ENCODE assay signal across 16 cellular contexts in the genomic region with DNA sequence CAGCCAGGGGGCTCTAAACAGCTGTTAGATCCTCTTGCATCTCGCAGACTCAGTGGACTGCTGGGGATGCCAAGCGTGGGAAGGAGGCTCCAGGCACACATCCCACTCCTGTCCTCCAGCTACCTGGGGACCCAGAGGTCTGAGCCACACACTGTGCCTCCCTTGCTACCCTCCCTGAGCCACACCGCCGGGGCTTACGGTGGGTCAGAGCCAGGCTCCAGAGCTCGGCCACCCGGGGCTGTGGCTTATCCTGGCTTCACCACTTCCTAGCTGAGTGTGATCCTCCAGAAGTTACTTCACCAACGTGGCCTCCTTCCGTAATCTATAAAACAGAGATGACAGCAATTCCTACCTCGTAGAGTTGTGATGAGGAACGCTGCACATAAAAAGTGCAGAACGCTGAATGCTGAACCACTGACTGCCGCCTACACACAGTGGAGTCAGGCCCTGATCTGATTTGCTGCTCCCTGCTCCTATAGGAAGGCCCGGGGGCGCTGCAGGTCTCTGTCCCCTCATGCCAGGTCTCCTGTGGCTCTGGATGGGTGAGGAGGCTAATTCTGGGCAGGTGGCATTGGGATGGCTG.
DNase-seq lines count a peak whose midpoint lies in the region; ATAC-seq and TF ChIP-seq lines count a peak whose summit lies in the region.
"Had no signal": no experiment of that assay in that cellular context is flagged by ENCODE, and none has a peak within 500 bp of the region (broad histone marks: within the 10 kb centered on the region; RNA-seq: fewer than 3 reads in every experiment).

No MANE protein-coding gene starts in this region.

- H3K4me1 ChIP-seq in HUES6 (ENCODE audit: control insufficient read depth, insufficient read depth, low read length) (peaks cover 21% of the 10 kb centered on the region), neuronal stem cell (ENCODE audit: control insufficient read depth in 2 of 2, insufficient read depth in 1 of 2, low read depth in 1 of 2, low read length in 2 of 2) (peaks cover 18 to 19% of the 10 kb centered on the region in 2 donors)

- no peaks in the 10 kb centered on the region for H3K36me3 ChIP-seq in HUES6 (ENCODE audit: control insufficient read depth, insufficient read depth, low read length)
- peaks cover 0 to 50% of the 10 kb centered on the region in 2 donors for H3K36me3 ChIP-seq in neuronal stem cell (replicated peaks in 1 of 2; ENCODE audit: control insufficient read depth in 2 of 2, insufficient read depth in 2 of 2, low read length in 2 of 2)
- H3K36me3 ChIP-seq: heart right ventricle, spleen had no signal

- peaks cover 48% of the 10 kb centered on the region for H3K4me1 Mint-ChIP-seq in CD14-positive monocyte
- H3K4me1 Mint-ChIP-seq in progenitor cell of endocrine pancreas (ENCODE audit: low read depth): no peaks in the 10 kb centered on the region
- peaks cover 15% of the 10 kb centered on the region for H3K4me1 Mint-ChIP-seq in stimulated activated naive CD8-positive, alpha-beta T cell treated with anti-CD3 and anti-CD28 coated beads, Interleukin-15, amount 100 ng/mL, for 72 hours

- H2AFZ ChIP-seq in neuronal stem cell (ENCODE audit: low read length): no peak overlapping the region

- H3K27ac ChIP-seq in HUES6 (ENCODE audit: low read depth, low read length): 0 out of 2 replicates have a peak overlapping the region, but pooled peaks have one; percentile 10
- H3K27ac ChIP-seq in dorsolateral prefrontal cortex: peak overlapping the region in 53 of 59 donors; percentile 2 to 84 (median 57)
- no peak overlapping the region for H3K27ac ChIP-seq in neuronal stem cell (replicated peaks; ENCODE audit: low read length)
- H3K27ac ChIP-seq: C4-2B, VCaP had no signal

- H2AK5ac ChIP-seq in neuronal stem cell (ENCODE audit: low read depth, low read length): peak overlapping the region; percentile 87

- H2BK5ac ChIP-seq in neuronal stem cell (ENCODE audit: low read length): peak overlapping the region; percentile 72

- no peak overlapping the region for H2BK15ac ChIP-seq in neuronal stem cell (ENCODE audit: low read length)

- H3K79me1 ChIP-seq in neuronal stem cell (ENCODE audit: low read depth, low read length): peaks cover 9% of the 10 kb centered on the region

- H3K9ac ChIP-seq in HUES6 (ENCODE audit: low read length): peak overlapping the region; percentile 20
- no peak overlapping the region for H3K9ac ChIP-seq in neuronal stem cell (ENCODE audit: low read depth, low read length, poor library complexity)

- no peak for DNase-seq in CD14-positive monocyte (ENCODE audit: low spot score)
- peak in 1 of 10 donors; percentile 30 for DNase-seq in dorsolateral prefrontal cortex
- DNase-seq in neuronal stem cell (ENCODE audit: low spot score): no peak
- no peak for DNase-seq in progenitor cell of endocrine pancreas (ENCODE audit: low spot score, unreplicated experiment)
- DNase-seq in stimulated activated naive CD8-positive, alpha-beta T cell treated with anti-CD3 and anti-CD28 coated beads, Interleukin-15, amount 100 ng/mL, for 72 hours: no peak
- DNase-seq: activated CD8-positive, alpha-beta memory T cell treated with anti-CD3 and anti-CD28 coated beads, Interleukin-2, amount 50 U/mL, for 4 hours; heart right ventricle; NCI-H510A; spleen; stimulated activated CD4-positive, alpha-beta T cell treated with anti-CD3 and anti-CD28 coated beads, Interleukin-4, amount 100 ng/mL, for 24 hours; stimulated activated naive CD4-positive, alpha-beta T cell treated with Interleukin-2 at 50 U/mL for 16 hours had no signal

- H2BK120ac ChIP-seq in neuronal stem cell (ENCODE audit: low read depth, low read length): no peak overlapping the region

- H3K14ac ChIP-seq in neuronal stem cell (ENCODE audit: low read length): peak overlapping the region; percentile 47

- no CpG with 5 or more reads among the region's 15 CpGs for WGBS in neuronal stem cell (ENCODE audit: extremely low coverage in 2 of 2, insufficient read length in 2 of 2, insufficient replicate concordance in 1 of 2), 2 donors

- H3K9me3 ChIP-seq in HUES6 (ENCODE audit: control insufficient read depth, insufficient read depth, low read depth, low read length) (no peaks in the 10 kb centered on the region), neuronal stem cell (replicated peaks in 1 of 2; ENCODE audit: control insufficient read depth in 2 of 2, insufficient read depth in 1 of 2, low read depth in 1 of 2, low read length in 2 of 2) (peaks cover 0 to 15% of the 10 kb centered on the region in 2 donors)
- H3K9me3 ChIP-seq: heart right ventricle, spleen had no signal

- no peak overlapping the region for H3K4me3 Mint-ChIP-seq in CD14-positive monocyte
- no peak overlapping the region for H3K4me3 Mint-ChIP-seq in progenitor cell of endocrine pancreas (ENCODE audit: low read depth)
- no peak overlapping the region for H3K4me3 Mint-ChIP-seq in stimulated activated naive CD8-positive, alpha-beta T cell treated with anti-CD3 and anti-CD28 coated beads, Interleukin-15, amount 100 ng/mL, for 72 hours

- no peak overlapping the region for H3K4me3 ChIP-seq in HUES6 (ENCODE audit: low read depth, low read length)
- H3K4me3 ChIP-seq in dorsolateral prefrontal cortex: no peak overlapping the region
- H3K4me3 ChIP-seq in neuronal stem cell (ENCODE audit: low read length in 2 of 2): peak overlapping the region in 1 of 2 donors; percentile 40
- H3K4me3 ChIP-seq: heart right ventricle, spleen had no signal

- no peak overlapping the region for H4K8ac ChIP-seq in neuronal stem cell (ENCODE audit: low read depth, low read length)

- no peak overlapping the region for H3K4me2 ChIP-seq in neuronal stem cell (ENCODE audit: insufficient read depth, low read length, poor library complexity, severe bottlenecking)

- peak overlapping the region; percentile 50 for H2BK12ac ChIP-seq in neuronal stem cell (ENCODE audit: low read length)

- H3K27me3 ChIP-seq in HUES6 (ENCODE audit: control insufficient read depth, insufficient read depth, low read length) (no peaks in the 10 kb centered on the region), dorsolateral prefrontal cortex (no peaks in the 10 kb centered on the region), neuronal stem cell (ENCODE audit: control insufficient read depth in 3 of 3, insufficient read depth in 3 of 3, low read depth in 1 of 3, low read length in 3 of 3) (no peaks in the 10 kb centered on the region)
- H3K27me3 ChIP-seq: heart right ventricle, spleen had no signal

- ATAC-seq in HG02798 (IDR thresholded peaks at IDR 0.05; ENCODE audit: poor library complexity, unreplicated experiment): no peak
- no peak for ATAC-seq in stimulated activated naive CD8-positive, alpha-beta T cell treated with anti-CD3 and anti-CD28 coated beads, Interleukin-15, amount 100 ng/mL, for 72 hours
- ATAC-seq in HG03565 (IDR thresholded peaks at IDR 0.05; ENCODE audit: unreplicated experiment): no peak

- H3K27ac Mint-ChIP-seq in CD14-positive monocyte (peak overlapping the region in 4 of 7 donors; percentile 13 to 70 (median 20)), progenitor cell of endocrine pancreas (no peak overlapping the region)
- no peak overlapping the region for H3K27ac Mint-ChIP-seq in stimulated activated naive CD8-positive, alpha-beta T cell treated with anti-CD3 and anti-CD28 coated beads, Interleukin-15, amount 100 ng/mL, for 72 hours

- intact Hi-C loops in CD14-positive monocyte (cut with micrococcal nuclease): loop anchor here in 1 of 2 donors (5.0 kb wide), 2 partner anchors 41 to 159 kb away; no protein-coding TSS in a partner anchor
- intact Hi-C loops in dorsolateral prefrontal cortex (cut with DNase I): loop anchor here in 1 of 2 donors (10.0 kb wide), 1 partner anchor 87 kb away; no protein-coding TSS in a partner anchor

- TF ChIP-seq CTCF in CD14-positive monocyte (IDR thresholded peaks at IDR 0.05) (no peak), dorsolateral prefrontal cortex (IDR thresholded peaks at IDR 0.05 in 54 of 56, conservative IDR thresholded peaks at IDR 0.05 in 2 of 56; ENCODE audit: low read depth in 1 of 56, partially characterized antibody in 56 of 56) (no peak), progenitor cell of endocrine pancreas (IDR thresholded peaks at IDR 0.05; ENCODE audit: unreplicated experiment) (no peak)

- peak overlapping the region; percentile 21 for H3K23ac ChIP-seq in neuronal stem cell (ENCODE audit: low read depth, low read length, poor library complexity)

- H3K27me3 Mint-ChIP-seq in CD14-positive monocyte (ENCODE audit: low read depth in 3 of 3) (peaks cover 1 to 5% (median 1%) of the 10 kb centered on the region in 3 donors), progenitor cell of endocrine pancreas (no peaks in the 10 kb centered on the region)
- H3K27me3 Mint-ChIP-seq in stimulated activated naive CD8-positive, alpha-beta T cell treated with anti-CD3 and anti-CD28 coated beads, Interleukin-15, amount 100 ng/mL, for 72 hours: peaks cover 7% of the 10 kb centered on the region

- H3K4ac ChIP-seq in neuronal stem cell (ENCODE audit: low read length): peak overlapping the region; percentile 87

- H4K91ac ChIP-seq in neuronal stem cell (ENCODE audit: low read depth, low read length, poor library complexity): no peak overlapping the region

- H3K36me3 Mint-ChIP-seq in CD14-positive monocyte: no peaks in the 10 kb centered on the region
- H3K36me3 Mint-ChIP-seq in progenitor cell of endocrine pancreas (ENCODE audit: insufficient read depth): no peaks in the 10 kb centered on the region

- peak overlapping the region; percentile 90 for H3K18ac ChIP-seq in neuronal stem cell (ENCODE audit: low read length)

- no peaks in the 10 kb centered on the region for H3K9me3 Mint-ChIP-seq in CD14-positive monocyte
- no peaks in the 10 kb centered on the region for H3K9me3 Mint-ChIP-seq in progenitor cell of endocrine pancreas (ENCODE audit: low read depth)
- no peaks in the 10 kb centered on the region for H3K9me3 Mint-ChIP-seq in stimulated activated naive CD8-positive, alpha-beta T cell treated with anti-CD3 and anti-CD28 coated beads, Interleukin-15, amount 100 ng/mL, for 72 hours

Comparison
In these comparisons a context has a peak if more than half of its experiments do, and no peak if none do; other contexts are left out.
1. H3K27ac Mint-ChIP-seq: peak in CD14-positive monocyte (4 of 7); none in progenitor cell of endocrine pancreas (single experiment) and stimulated activated naive CD8-positive, alpha-beta T cell treated with anti-CD3 and anti-CD28 coated beads, Interleukin-15, amount 100 ng/mL, for 72 hours (0 of 2).